8 cellular contexts compared by ENCODE assay signal in genomic region chr12:948238-948637, GRCh38. TPM values are rescaled to one million over a fixed set of nuclear protein-coding genes. Genes with fewer than 3 reads are reported as not detected.
A peak's percentile ranks its signal among the peaks of the same experiment; 100 is the strongest.
DNase-seq lines count a peak whose midpoint lies in the region; ATAC-seq, FAIRE-seq and TF ChIP-seq lines count a peak whose summit lies in the region.

No MANE protein-coding gene starts in this region.

- peaks cover 7% of the 10 kb centered on the region for H3K4me1 ChIP-seq in astrocyte (ENCODE audit: insufficient read depth, low read length)
- H3K4me1 ChIP-seq in tibial nerve: peaks cover 0 to 32% (median 7%) of the 10 kb centered on the region in 4 donors

- peaks cover 40% of the 10 kb centered on the region for H3K4me1 Mint-ChIP-seq in activated naive CD4-positive, alpha-beta T cell treated with anti-CD3 and anti-CD28 coated beads, Interleukin-2, amount 50 U/mL, for 24 hours
- H3K4me1 Mint-ChIP-seq in astrocyte (ENCODE audit: low read depth, unreplicated experiment): peaks cover 5% of the 10 kb centered on the region

- H3K27me3 ChIP-seq in astrocyte (ENCODE audit: insufficient read depth, low read length) (no peaks in the 10 kb centered on the region), tibial nerve (no peaks in the 10 kb centered on the region)

- TF ChIP-seq POLR2A in tibial nerve (IDR thresholded peaks at IDR 0.05): no peak

- H3K79me2 ChIP-seq in astrocyte (ENCODE audit: insufficient read depth, low read length): peaks cover 46% of the 10 kb centered on the region

- H3K36me3 ChIP-seq in astrocyte (ENCODE audit: insufficient read depth, low read length): no peaks in the 10 kb centered on the region
- peaks cover 0 to 18% (median 0%) of the 10 kb centered on the region in 3 donors for H3K36me3 ChIP-seq in tibial nerve

- 91 to 93% methylated on average over 9 of the region's 9 CpGs for WGBS in tibial nerve, 2 donors

- peak overlapping the region; percentile 86 for H3K4me2 ChIP-seq in astrocyte (ENCODE audit: low read length)

- H3K4me3 Mint-ChIP-seq in activated naive CD4-positive, alpha-beta T cell treated with anti-CD3 and anti-CD28 coated beads, Interleukin-2, amount 50 U/mL, for 24 hours: peak overlapping the region; percentile 94
- H3K4me3 Mint-ChIP-seq in astrocyte (ENCODE audit: unreplicated experiment): peak overlapping the region; percentile 97

- ATAC-seq in activated naive CD4-positive, alpha-beta T cell treated with anti-CD3 and anti-CD28 coated beads, Interleukin-2, amount 50 U/mL, for 72 hours: no peak
- no peak for ATAC-seq in GM21390 (IDR thresholded peaks at IDR 0.05; ENCODE audit: unreplicated experiment)
- no peak for ATAC-seq in GM21576 (IDR thresholded peaks at IDR 0.05; ENCODE audit: unreplicated experiment)

- H3K27ac Mint-ChIP-seq in activated naive CD4-positive, alpha-beta T cell treated with anti-CD3 and anti-CD28 coated beads, Interleukin-2, amount 50 U/mL, for 24 hours: peak overlapping the region; percentile 87
- H3K27ac Mint-ChIP-seq in activated naive CD4-positive, alpha-beta T cell treated with anti-CD3 and anti-CD28 coated beads, Interleukin-2, amount 50 U/mL, for 72 hours: peak overlapping the region in 1 of 2 donors; percentile 92
- peak overlapping the region; percentile 98 for H3K27ac Mint-ChIP-seq in astrocyte (ENCODE audit: unreplicated experiment)

- H3K9me3 Mint-ChIP-seq in activated naive CD4-positive, alpha-beta T cell treated with anti-CD3 and anti-CD28 coated beads, Interleukin-2, amount 50 U/mL, for 24 hours: no peaks in the 10 kb centered on the region
- no peaks in the 10 kb centered on the region for H3K9me3 Mint-ChIP-seq in activated naive CD4-positive, alpha-beta T cell treated with anti-CD3 and anti-CD28 coated beads, Interleukin-2, amount 50 U/mL, for 72 hours
- H3K9me3 Mint-ChIP-seq in astrocyte (ENCODE audit: unreplicated experiment): no peaks in the 10 kb centered on the region

- H2AFZ ChIP-seq in astrocyte (ENCODE audit: low read depth, low read length): no peak overlapping the region

- DNase-seq in activated naive CD4-positive, alpha-beta T cell treated with anti-CD3 and anti-CD28 coated beads, Interleukin-2, amount 50 U/mL, for 72 hours (ENCODE audit: low spot score in 2 of 2): no peak
- no peak for DNase-seq in astrocyte (ENCODE audit: low read depth)
- DNase-seq in left kidney (ENCODE audit: low read depth, low spot score): peak; percentile 12
- no peak for DNase-seq in tibial nerve (ENCODE audit: low spot score in 2 of 2)
- DNase-seq in activated gamma-delta T cell treated with Interleukin-2 at 50 U/mL for 16 hours: no peak

- no peaks in the 10 kb centered on the region for H3K9me3 ChIP-seq in astrocyte (ENCODE audit: insufficient read depth, low read depth, low read length)
- no peaks in the 10 kb centered on the region for H3K9me3 ChIP-seq in tibial nerve

- TF ChIP-seq EP300 in tibial nerve (IDR thresholded peaks at IDR 0.05): no peak

- H3K9ac ChIP-seq in astrocyte (ENCODE audit: low read length): peak overlapping the region; percentile 90

- H3K27ac ChIP-seq in astrocyte (ENCODE audit: low read depth, low read length) (no peak overlapping the region), tibial nerve (peak overlapping the region in 2 of 4 donors; percentile 91)

- peaks cover 8% of the 10 kb centered on the region for H3K36me3 Mint-ChIP-seq in activated naive CD4-positive, alpha-beta T cell treated with anti-CD3 and anti-CD28 coated beads, Interleukin-2, amount 50 U/mL, for 24 hours
- H3K36me3 Mint-ChIP-seq in activated naive CD4-positive, alpha-beta T cell treated with anti-CD3 and anti-CD28 coated beads, Interleukin-2, amount 50 U/mL, for 72 hours: peaks cover 9 to 38% of the 10 kb centered on the region in 2 donors
- peaks cover 3% of the 10 kb centered on the region for H3K36me3 Mint-ChIP-seq in astrocyte (ENCODE audit: low read depth, unreplicated experiment)

- H4K20me1 ChIP-seq in astrocyte (ENCODE audit: insufficient read depth, low read length): no peaks in the 10 kb centered on the region

- no peak for TF ChIP-seq CTCF in astrocyte (IDR thresholded peaks at IDR 0.05; ENCODE audit: insufficient read depth, low read depth, low read length)
- TF ChIP-seq CTCF in tibial nerve (IDR thresholded peaks at IDR 0.05): no peak

- FAIRE-seq in astrocyte (lab: Jason Lieb, UNC): no peak

- no peaks in the 10 kb centered on the region for H3K27me3 Mint-ChIP-seq in activated naive CD4-positive, alpha-beta T cell treated with anti-CD3 and anti-CD28 coated beads, Interleukin-2, amount 50 U/mL, for 24 hours
- H3K27me3 Mint-ChIP-seq in astrocyte (ENCODE audit: low read depth, unreplicated experiment): no peaks in the 10 kb centered on the region

- H3K4me3 ChIP-seq in astrocyte (ENCODE audit: insufficient read depth, low read depth, low read length) (peak overlapping the region; percentile 95), tibial nerve (peak overlapping the region in 3 of 4 donors; percentile 71 to 88 (median 83))

RNA-seq across cellular contexts. Expression of gene RAD52, which starts 1.3 kb away (rescaled TPM):
- 10 to 100 TPM in 1 of 2 donors, 1 to 10 TPM in 1; 3.1 to 19.0 TPM for total RNA-seq in activated naive CD4-positive, alpha-beta T cell treated with anti-CD3 and anti-CD28 coated beads, Interleukin-2, amount 50 U/mL, for 72 hours
- total RNA-seq in astrocyte (11.7 and 12.4 TPM in 2 replicates), tibial nerve (10 to 100 TPM; 26.9 to 61.5 (median 27.9) TPM)

RNA-seq across cellular contexts. Expression of gene ERC1, which starts 42.8 kb away (rescaled TPM):
- total RNA-seq in activated naive CD4-positive, alpha-beta T cell treated with anti-CD3 and anti-CD28 coated beads, Interleukin-2, amount 50 U/mL, for 72 hours: 10 to 100 TPM; 22.5 to 40.9 TPM
- total RNA-seq in astrocyte: 60.2 and 67.1 TPM in 2 replicates
- 10 to 100 TPM; 58.0 to 83.2 (median 73.5) TPM for total RNA-seq in tibial nerve
